In the genomic region with DNA sequence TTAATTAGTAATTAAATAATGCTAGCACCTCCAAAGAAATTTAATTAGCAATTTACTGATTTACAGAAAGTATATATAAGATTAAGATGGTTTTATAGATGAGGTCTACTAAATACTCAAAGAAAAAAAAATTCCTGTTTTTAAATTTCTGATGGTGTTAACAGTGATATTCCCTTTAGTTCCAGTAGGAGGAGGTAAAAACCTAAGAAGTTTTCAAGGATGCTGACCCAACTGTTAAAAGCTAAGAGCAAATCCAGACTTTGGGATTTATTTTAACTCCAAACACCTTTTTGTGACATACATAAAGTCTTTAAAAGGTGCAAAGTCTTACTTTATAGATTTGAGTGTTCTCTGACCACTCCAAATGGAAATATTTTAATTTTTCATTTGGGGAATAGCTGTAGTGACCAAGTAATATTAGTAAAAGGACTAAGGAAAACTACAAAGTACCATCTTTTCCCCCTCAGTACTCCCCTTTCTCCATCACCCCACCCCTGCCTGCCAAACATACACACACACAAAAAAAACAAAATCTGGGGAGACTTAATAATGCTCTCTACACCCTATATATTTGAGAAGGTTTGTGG, we compare ENCODE assay signal across 10 cellular contexts. TPM values are rescaled to one million over a fixed set of nuclear protein-coding genes. Genes with fewer than 3 reads are reported as not detected.
A peak's percentile ranks its signal among the peaks of the same experiment; 100 is the strongest.
DNase-seq lines count a peak whose midpoint lies in the region; ATAC-seq, FAIRE-seq and TF ChIP-seq lines count a peak whose summit lies in the region.
"Had no signal": no experiment of that assay in that cellular context is flagged by ENCODE, and none has a peak within 500 bp of the region (broad histone marks: within the 10 kb centered on the region; RNA-seq: fewer than 3 reads in every experiment).

No MANE protein-coding gene starts in this region.

- H3K36me3 ChIP-seq in cardiac muscle cell (no peaks in the 10 kb centered on the region), upper lobe of right lung (no peaks in the 10 kb centered on the region)
- H3K36me3 ChIP-seq: BLaER1 had no signal

- H3K4me3 ChIP-seq in cardiac muscle cell: no peak overlapping the region
- no peak overlapping the region for H3K4me3 ChIP-seq in right cardiac atrium (ENCODE audit: low read length)
- no peak overlapping the region for H3K4me3 ChIP-seq in upper lobe of right lung
- H3K4me3 ChIP-seq: BLaER1 had no signal

- TF ChIP-seq POLR2A in H54 (IDR thresholded peaks at IDR 0.05; ENCODE audit: low read depth, low read length): no peak

- H3K27ac ChIP-seq in cardiac muscle cell (no peak overlapping the region), right cardiac atrium (ENCODE audit: low read length) (no peak overlapping the region), VCaP (no peak overlapping the region), upper lobe of right lung (no peak overlapping the region)
- H3K27ac ChIP-seq: BLaER1 had no signal

- FAIRE-seq in H54 (lab: Jason Lieb, UNC): no peak

- TF ChIP-seq CTCF in cardiac muscle cell (IDR thresholded peaks at IDR 0.05; ENCODE audit: low read depth, low read length) (peak; percentile 60), VCaP (conservative IDR thresholded peaks at IDR 0.05) (peak; percentile 88), glutamatergic neuron (IDR thresholded peaks at IDR 0.05; ENCODE audit: partially characterized antibody, unreplicated experiment) (peak; percentile 77), upper lobe of right lung (IDR thresholded peaks at IDR 0.05) (peak; percentile 42)

- H3K9me3 ChIP-seq in cardiac muscle cell (ENCODE audit: low read depth): no peaks in the 10 kb centered on the region
- H3K9me3 ChIP-seq in right cardiac atrium (ENCODE audit: control insufficient read depth, low read length): no peaks in the 10 kb centered on the region
- no peaks in the 10 kb centered on the region for H3K9me3 ChIP-seq in upper lobe of right lung
- H3K9me3 ChIP-seq: BLaER1 had no signal

- H3K36me3 Mint-ChIP-seq in glutamatergic neuron (ENCODE audit: unreplicated experiment): no peaks in the 10 kb centered on the region

- intact Hi-C loops in right cardiac atrium (cut with DNase I) (no loop called here), upper lobe of right lung (cut with DNase I) (no loop called here)

- ATAC-seq in right cardiac atrium (no peak), upper lobe of right lung (no peak)
- ATAC-seq: activated CD8-positive, alpha-beta T cell treated with anti-CD3 and anti-CD28 coated beads for 36 hours had no signal

- H3K27ac Mint-ChIP-seq in glutamatergic neuron (ENCODE audit: unreplicated experiment): no peak overlapping the region
- H3K27ac Mint-ChIP-seq: activated CD8-positive, alpha-beta T cell treated with anti-CD3 and anti-CD28 coated beads for 36 hours had no signal

- H3K4me1 ChIP-seq in cardiac muscle cell (ENCODE audit: low read depth): no peaks in the 10 kb centered on the region
- no peaks in the 10 kb centered on the region for H3K4me1 ChIP-seq in right cardiac atrium (ENCODE audit: control insufficient read depth, insufficient read depth, low read length)
- H3K4me1 ChIP-seq in upper lobe of right lung: no peaks in the 10 kb centered on the region
- H3K4me1 ChIP-seq: BLaER1 had no signal

- H3K27me3 ChIP-seq in cardiac muscle cell: no peaks in the 10 kb centered on the region
- H3K27me3 ChIP-seq in right cardiac atrium (ENCODE audit: control insufficient read depth, insufficient read depth): no peaks in the 10 kb centered on the region
- no peaks in the 10 kb centered on the region for H3K27me3 ChIP-seq in upper lobe of right lung
- H3K27me3 ChIP-seq: BLaER1 had no signal

- peak; percentile 40 to 54 for DNase-seq in cardiac muscle cell (ENCODE audit: low read depth in 1 of 2, low spot score in 1 of 2)
- DNase-seq in right cardiac atrium: no peak
- no peak for DNase-seq in glutamatergic neuron
- no peak for DNase-seq in upper lobe of right lung
- DNase-seq in SW 1271 (lab: John Stamatoyannopoulos, UW): no peak
- no peak for DNase-seq in NCI-H524 treated with DMSO at 0.1 percent for 48 hours (lab: John Stamatoyannopoulos, UW)
- DNase-seq in H54 (ENCODE audit: insufficient read length, low spot score): no peak
- DNase-seq: activated CD8-positive, alpha-beta T cell treated with anti-CD3 and anti-CD28 coated beads for 36 hours had no signal

- H3K9me3 Mint-ChIP-seq in glutamatergic neuron (ENCODE audit: unreplicated experiment): no peaks in the 10 kb centered on the region
- H3K9me3 Mint-ChIP-seq: activated CD8-positive, alpha-beta T cell treated with anti-CD3 and anti-CD28 coated beads for 36 hours had no signal

- peaks cover 1% of the 10 kb centered on the region for H3K27me3 Mint-ChIP-seq in glutamatergic neuron (ENCODE audit: unreplicated experiment)

- no peak overlapping the region for H3K4me3 Mint-ChIP-seq in glutamatergic neuron (ENCODE audit: unreplicated experiment)
- H3K4me3 Mint-ChIP-seq: activated CD8-positive, alpha-beta T cell treated with anti-CD3 and anti-CD28 coated beads for 36 hours had no signal

- H3K4me1 Mint-ChIP-seq in glutamatergic neuron (ENCODE audit: low read depth, unreplicated experiment): no peaks in the 10 kb centered on the region

RNA-seq across cellular contexts. Expression of gene CSN1S1, which starts 34.2 kb away (rescaled TPM):
- total RNA-seq in cardiac muscle cell (not detected in 2 replicates), right cardiac atrium (not detected), glutamatergic neuron (ENCODE audit: unreplicated experiment) (not detected), upper lobe of right lung (not detected)
- polyA plus RNA-seq in cardiac muscle cell (not detected in 2 replicates), right cardiac atrium (not detected)
- total RNA-seq: activated CD8-positive, alpha-beta T cell treated with anti-CD3 and anti-CD28 coated beads for 36 hours had no signal

RNA-seq across cellular contexts. Expression of gene SULT1E1, which starts 36.7 kb away (rescaled TPM):
- not detected in 2 replicates for total RNA-seq in cardiac muscle cell
- polyA plus RNA-seq in cardiac muscle cell: not detected in 2 replicates
- not detected for total RNA-seq in right cardiac atrium
- 0.11 TPM for polyA plus RNA-seq in right cardiac atrium
- not detected for total RNA-seq in glutamatergic neuron (ENCODE audit: unreplicated experiment)
- 1.4 TPM for total RNA-seq in upper lobe of right lung
- total RNA-seq: activated CD8-positive, alpha-beta T cell treated with anti-CD3 and anti-CD28 coated beads for 36 hours had no signal

Comparison
In these comparisons a context has a peak if more than half of its experiments do, and no peak if none do; other contexts are left out.
1. DNase-seq: peak in cardiac muscle cell (2 of 2); none in right cardiac atrium (0 of 3), glutamatergic neuron (single experiment), upper lobe of right lung (single experiment), SW 1271 (0 of 2), NCI-H524 treated with DMSO at 0.1 percent for 48 hours (single experiment) and H54 (single experiment).
2. Peak in every context shown above with its lines, with median percentiles within 50 percentile points of each other: CTCF ChIP-seq.